In the genomic region with DNA sequence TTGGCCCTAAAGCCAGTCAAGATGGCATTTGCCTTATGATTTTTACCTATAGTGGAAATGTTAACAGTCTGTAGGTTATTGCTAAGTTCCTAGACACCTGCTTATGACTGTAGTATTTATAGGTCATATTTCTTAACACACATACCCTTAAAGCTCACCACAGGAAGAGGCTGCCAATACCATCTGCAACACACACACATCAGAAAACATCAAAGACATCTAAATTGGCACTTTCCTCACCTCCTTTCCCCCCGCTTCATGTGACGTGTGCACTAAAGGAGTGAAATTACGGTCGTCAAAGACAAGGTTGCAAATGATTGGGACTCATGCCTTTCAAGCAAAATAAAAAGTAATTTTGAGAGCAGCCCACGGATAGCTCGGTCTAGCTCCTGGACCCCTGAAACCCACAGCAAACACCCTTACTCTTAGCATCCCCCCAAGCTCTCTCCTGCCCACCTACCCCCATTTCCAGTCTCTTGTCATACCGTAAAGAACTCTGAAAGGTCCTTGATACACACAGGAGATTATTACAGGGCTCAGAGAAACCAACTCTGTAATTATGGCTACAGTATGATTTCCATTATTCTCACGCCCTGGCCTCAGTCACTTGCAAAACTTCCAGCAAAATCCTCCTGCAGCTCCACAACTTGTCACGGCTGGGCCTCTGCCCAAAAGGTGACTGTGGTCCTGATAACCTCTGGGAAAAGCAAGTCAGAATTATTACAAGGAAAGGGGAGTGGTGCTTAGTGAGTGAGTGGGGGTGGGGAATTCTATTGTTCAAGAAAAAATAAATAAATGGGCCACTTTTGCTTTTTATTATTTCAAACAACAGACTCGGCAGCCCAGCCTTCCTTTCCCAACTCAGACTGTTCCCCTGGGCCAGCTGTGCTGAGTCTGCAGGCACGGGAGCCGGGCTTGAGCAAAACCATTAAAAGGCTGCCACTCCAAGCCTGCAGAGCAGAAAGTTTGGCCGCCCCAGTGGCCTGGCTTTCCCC, we compare ENCODE assay signal across 9 cellular contexts.
A peak's percentile ranks its signal among the peaks of the same experiment; 100 is the strongest.
DNase-seq lines count a peak whose midpoint lies in the region; ATAC-seq and TF ChIP-seq lines count a peak whose summit lies in the region.
"Had no signal": no experiment of that assay in that cellular context is flagged by ENCODE, and none has a peak within 500 bp of the region (broad histone marks: within the 10 kb centered on the region; RNA-seq: fewer than 3 reads in every experiment).

No MANE protein-coding gene starts in this region.

- H3K4me3 Mint-ChIP-seq in CD8-positive, alpha-beta T cell = peak overlapping the region; percentile 49
- H3K4me3 Mint-ChIP-seq in T-cell (peak overlapping the region in 1 of 3 donors; percentile 57), nephron progenitor cell (peak overlapping the region; percentile 44)
- no peak overlapping the region for H3K4me3 Mint-ChIP-seq in activated T-helper 1 cell treated with anti-CD3 and anti-CD28 coated beads, Interleukin-12 subunit alpha, Interleukin-12 subunit beta, Interleukin-2, Interleukin-4 antibody, amounts not matched to agents 30 ng/mL and 10 ng/mL and 1 ng/mL, durations not matched to agents 14 hours and 24 hours and 36 hours

- POLR2A ChIA-PET in CD8-positive, alpha-beta T cell (lab: Charles Lee) = interaction anchor here (0.8 to 1.3 kb wide), 2 partner anchors 10 to 48 kb away, joined by 3 to 6 read pairs; no protein-coding TSS in a partner anchor
- POLR2A ChIA-PET in T-cell (lab: Charles Lee) = interaction anchor here (0.5 to 0.6 kb wide), 2 partner anchors 11 to 1498 kb away, joined by 4 to 5 read pairs; no protein-coding TSS in a partner anchor

- peak overlapping the region; percentile 48 for H3K27ac ChIP-seq in CD8-positive, alpha-beta T cell (ENCODE audit: low read depth, low read length)

- H3K27me3 ChIP-seq in CD8-positive, alpha-beta T cell (ENCODE audit: insufficient read depth, low read length) = no peaks in the 10 kb centered on the region

- H3K36me3 ChIP-seq in CD8-positive, alpha-beta T cell (ENCODE audit: insufficient read depth, low read length) = no peaks in the 10 kb centered on the region

- DNase-seq in CD8-positive, alpha-beta T cell = peak; percentile 12 to 76 (median 43)
- DNase-seq in T-cell = peak in 33 of 34 experiments; percentile 9 to 76 (median 58)
- DNase-seq in effector CD8-positive, alpha-beta T cell (lab: John Stamatoyannopoulos, UW) = peak; percentile 14
- DNase-seq in nephron progenitor cell = no peak
- no peak for DNase-seq in NCI-H2029 treated with DMSO at 0.1 percent for 48 hours (lab: John Stamatoyannopoulos, UW)
- no peak for DNase-seq in activated T-helper 1 cell treated with anti-CD3 and anti-CD28 coated beads, Interleukin-12 subunit alpha, Interleukin-12 subunit beta, Interleukin-2, Interleukin-4 antibody, amounts not matched to agents 30 ng/mL and 10 ng/mL and 1 ng/mL, durations not matched to agents 14 hours and 24 hours and 36 hours (ENCODE audit: low spot score)
- no peak for DNase-seq in superior temporal gyrus (ENCODE audit: extremely low spot score)
- DNase-seq: NCI-H1417 treated with DMSO at 0.1 percent for 48 hours had no signal

- CTCF ChIA-PET in CD8-positive, alpha-beta T cell (lab: Charles Lee) = interaction anchor here (0.8 to 1.2 kb wide), 2 partner anchors 12 to 95 kb away, joined by 3 to 7 read pairs; no protein-coding TSS in a partner anchor
- CTCF ChIA-PET in T-cell (lab: Charles Lee) = interaction anchor here (0.9 to 1.2 kb wide), 5 partner anchors 10 to 95 kb away, joined by 3 to 5 read pairs (median 3); no protein-coding TSS in a partner anchor

- no peaks in the 10 kb centered on the region for H3K9me3 Mint-ChIP-seq in CD8-positive, alpha-beta T cell
- H3K9me3 Mint-ChIP-seq in T-cell (no peaks in the 10 kb centered on the region), nephron progenitor cell (peaks cover 10% of the 10 kb centered on the region)
- no peaks in the 10 kb centered on the region for H3K9me3 Mint-ChIP-seq in activated T-helper 1 cell treated with anti-CD3 and anti-CD28 coated beads, Interleukin-12 subunit alpha, Interleukin-12 subunit beta, Interleukin-2, Interleukin-4 antibody, amounts not matched to agents 30 ng/mL and 10 ng/mL and 1 ng/mL, durations not matched to agents 14 hours and 24 hours and 36 hours

- peak; percentile 90 for ATAC-seq in CD8-positive, alpha-beta T cell
- peak; percentile 80 to 97 (median 88) for ATAC-seq in T-cell (replicated peaks in 1 of 4)
- ATAC-seq in HG02642 (IDR thresholded peaks at IDR 0.05; ENCODE audit: poor library complexity, unreplicated experiment) = no peak

- peaks cover 58% of the 10 kb centered on the region for H3K4me1 Mint-ChIP-seq in CD8-positive, alpha-beta T cell (ENCODE audit: low read depth)
- peaks cover 42 to 55% (median 52%) of the 10 kb centered on the region in 3 donors for H3K4me1 Mint-ChIP-seq in T-cell
- H3K4me1 Mint-ChIP-seq in nephron progenitor cell = peaks cover 49% of the 10 kb centered on the region
- peaks cover 20% of the 10 kb centered on the region for H3K4me1 Mint-ChIP-seq in activated T-helper 1 cell treated with anti-CD3 and anti-CD28 coated beads, Interleukin-12 subunit alpha, Interleukin-12 subunit beta, Interleukin-2, Interleukin-4 antibody, amounts not matched to agents 30 ng/mL and 10 ng/mL and 1 ng/mL, durations not matched to agents 14 hours and 24 hours and 36 hours (ENCODE audit: low read depth)

- no peak for TF ChIP-seq CTCF in CD8-positive, alpha-beta T cell (IDR thresholded peaks at IDR 0.05)
- no peak for TF ChIP-seq CTCF in nephron progenitor cell (IDR thresholded peaks at IDR 0.05)

- H3K4me3 ChIP-seq in CD8-positive, alpha-beta T cell (ENCODE audit: low read depth, low read length) = peak overlapping the region; percentile 20

- H3K27me3 Mint-ChIP-seq in CD8-positive, alpha-beta T cell (ENCODE audit: low read depth) = no peaks in the 10 kb centered on the region
- H3K27me3 Mint-ChIP-seq in T-cell (peaks cover 0 to 2% of the 10 kb centered on the region in 2 donors), nephron progenitor cell (ENCODE audit: low read depth, poor library complexity) (peaks cover 44% of the 10 kb centered on the region)
- H3K27me3 Mint-ChIP-seq in activated T-helper 1 cell treated with anti-CD3 and anti-CD28 coated beads, Interleukin-12 subunit alpha, Interleukin-12 subunit beta, Interleukin-2, Interleukin-4 antibody, amounts not matched to agents 30 ng/mL and 10 ng/mL and 1 ng/mL, durations not matched to agents 14 hours and 24 hours and 36 hours (ENCODE audit: insufficient read depth) = peaks cover 14% of the 10 kb centered on the region

- peak overlapping the region; percentile 82 for H3K27ac Mint-ChIP-seq in CD8-positive, alpha-beta T cell
- peak overlapping the region; percentile 13 to 17 for H3K27ac Mint-ChIP-seq in T-cell
- H3K27ac Mint-ChIP-seq in nephron progenitor cell = peak overlapping the region; percentile 16
- H3K27ac Mint-ChIP-seq in activated T-helper 1 cell treated with anti-CD3 and anti-CD28 coated beads, Interleukin-12 subunit alpha, Interleukin-12 subunit beta, Interleukin-2, Interleukin-4 antibody, amounts not matched to agents 30 ng/mL and 10 ng/mL and 1 ng/mL, durations not matched to agents 14 hours and 24 hours and 36 hours = no peak overlapping the region

- intact Hi-C loops in CD8-positive, alpha-beta T cell (cut with DNase I, micrococcal nuclease) = loop anchor here (1.0 to 5.0 kb wide), 3 partner anchors 34 to 55 kb away; no protein-coding TSS in a partner anchor
- intact Hi-C loops in activated T-helper 1 cell treated with anti-CD3 and anti-CD28 coated beads, Interleukin-12 subunit alpha, Interleukin-12 subunit beta, Interleukin-2, Interleukin-4 antibody, amounts not matched to agents 30 ng/mL and 10 ng/mL and 1 ng/mL, durations not matched to agents 14 hours and 24 hours and 36 hours (cut with micrococcal nuclease) = no loop called here

- no peaks in the 10 kb centered on the region for H3K9me3 ChIP-seq in CD8-positive, alpha-beta T cell (ENCODE audit: low read length)

- H3K36me3 Mint-ChIP-seq in CD8-positive, alpha-beta T cell = no peaks in the 10 kb centered on the region
- H3K36me3 Mint-ChIP-seq in T-cell (no peaks in the 10 kb centered on the region), nephron progenitor cell (ENCODE audit: low read depth) (peaks cover 7% of the 10 kb centered on the region)
- H3K36me3 Mint-ChIP-seq in activated T-helper 1 cell treated with anti-CD3 and anti-CD28 coated beads, Interleukin-12 subunit alpha, Interleukin-12 subunit beta, Interleukin-2, Interleukin-4 antibody, amounts not matched to agents 30 ng/mL and 10 ng/mL and 1 ng/mL, durations not matched to agents 14 hours and 24 hours and 36 hours (ENCODE audit: low read depth) = no peaks in the 10 kb centered on the region

- peaks cover 44% of the 10 kb centered on the region for H3K4me1 ChIP-seq in CD8-positive, alpha-beta T cell (ENCODE audit: insufficient read depth, low read length)

Comparison
In these comparisons a context has a peak if more than half of its experiments do, and no peak if none do; other contexts are left out.
1. DNase-seq: peak in CD8-positive, alpha-beta T cell (7 of 7), T-cell (33 of 34) and effector CD8-positive, alpha-beta T cell (single experiment); none in nephron progenitor cell (single experiment), NCI-H2029 treated with DMSO at 0.1 percent for 48 hours (single experiment), activated T-helper 1 cell treated with anti-CD3 and anti-CD28 coated beads, Interleukin-12 subunit alpha, Interleukin-12 subunit beta, Interleukin-2, Interleukin-4 antibody, amounts not matched to agents 30 ng/mL and 10 ng/mL and 1 ng/mL, durations not matched to agents 14 hours and 24 hours and 36 hours (single experiment) and superior temporal gyrus (single experiment).